ENCODE assay signal across 1 cellular context in genomic region chr1:205279986-205280385, GRCh38.
TF ChIP-seq lines count a peak whose summit lies in the region.

No MANE protein-coding gene starts in this region.

TF ChIP-seq in HepG2, 621 proteins besides CTCF, POLR2A, EP300 and RAD21:
- no peak for TF ChIP-seq ZNF337 (CRISPR knock-in tag; IDR thresholded peaks at IDR 0.05; ENCODE audit: borderline replicate concordance, low read depth)
- no peak for TF ChIP-seq DNMT3B (CRISPR knock-in tag; conservative IDR thresholded peaks at IDR 0.05)
- no peak for TF ChIP-seq KMT2B (CRISPR knock-in tag; IDR thresholded peaks at IDR 0.05)
- TF ChIP-seq POLR2G (IDR thresholded peaks at IDR 0.05; ENCODE audit: low read depth, low read length): no peak
- no peak for TF ChIP-seq MATR3 (CRISPR knock-in tag; IDR thresholded peaks at IDR 0.05)
- no peak for TF ChIP-seq E2F2 (CRISPR knock-in tag; IDR thresholded peaks at IDR 0.05; ENCODE audit: borderline replicate concordance)
- no peak for TF ChIP-seq ZNF780A (CRISPR knock-in tag; IDR thresholded peaks at IDR 0.05)
- TF ChIP-seq ATF2 (CRISPR knock-in tag; IDR thresholded peaks at IDR 0.05): no peak
- no peak for TF ChIP-seq ZNF597 (CRISPR knock-in tag; IDR thresholded peaks at IDR 0.05)
- TF ChIP-seq ZNF777 (CRISPR knock-in tag; IDR thresholded peaks at IDR 0.05): no peak
- TF ChIP-seq DR1 (CRISPR knock-in tag; IDR thresholded peaks at IDR 0.05): no peak
- TF ChIP-seq XBP1 (CRISPR knock-in tag; IDR thresholded peaks at IDR 0.05): no peak
- no peak for TF ChIP-seq ZNF737 (CRISPR knock-in tag; IDR thresholded peaks at IDR 0.05; ENCODE audit: borderline replicate concordance)
- no peak for TF ChIP-seq PCBP1 (IDR thresholded peaks at IDR 0.05; ENCODE audit: borderline replicate concordance, low read depth, low read length)
- TF ChIP-seq HNRNPLL (IDR thresholded peaks at IDR 0.05; ENCODE audit: low read depth, low read length, poor library complexity, severe bottlenecking): no peak
- TF ChIP-seq TFE3 (CRISPR knock-in tag; IDR thresholded peaks at IDR 0.05): no peak
